Comparison of ENCODE assay signal across 14 cellular contexts in genomic region chr1:235313262-235313661, GRCh38. TPM values are rescaled to one million over a fixed set of nuclear protein-coding genes. Genes with fewer than 3 reads are reported as not detected.
DNase-seq lines count a peak whose midpoint lies in the region; ATAC-seq and TF ChIP-seq lines count a peak whose summit lies in the region.
"Had no signal": no experiment of that assay in that cellular context is flagged by ENCODE, and none has a peak within 500 bp of the region (broad histone marks: within the 10 kb centered on the region; RNA-seq: fewer than 3 reads in every experiment).

No MANE protein-coding gene starts in this region.

- H4K91ac ChIP-seq in trophoblast cell (ENCODE audit: low read depth, low read length) = no peak overlapping the region

- H3K4me1 Mint-ChIP-seq in activated CD4-positive, alpha-beta memory T cell treated with anti-CD3 and anti-CD28 coated beads for 36 hours (ENCODE audit: low read depth) = peaks cover 56% of the 10 kb centered on the region
- peaks cover 54% of the 10 kb centered on the region for H3K4me1 Mint-ChIP-seq in activated CD4-positive, alpha-beta memory T cell treated with anti-CD3 and anti-CD28 coated beads, Interleukin-2, amount 10 ng/mL, durations not matched to agents 7 days and 5 days
- H3K4me1 Mint-ChIP-seq in T-helper 17 cell (peaks cover 44% of the 10 kb centered on the region), endothelial cell (ENCODE audit: unreplicated experiment) (no peaks in the 10 kb centered on the region)

- TF ChIP-seq CTCF in endothelial cell (IDR thresholded peaks at IDR 0.05; ENCODE audit: unreplicated experiment) = no peak

- no peak overlapping the region for H2AK5ac ChIP-seq in trophoblast cell (ENCODE audit: low read length)

- H3K4me1 ChIP-seq in trophoblast cell (ENCODE audit: control insufficient read depth in 1 of 2, insufficient read depth in 2 of 2, low read length in 2 of 2) = no peaks in the 10 kb centered on the region
- H3K4me1 ChIP-seq in HAP-1 = peaks cover 12% of the 10 kb centered on the region

- H3K36me3 Mint-ChIP-seq in activated CD4-positive, alpha-beta memory T cell treated with anti-CD3 and anti-CD28 coated beads for 36 hours = peaks cover 5% of the 10 kb centered on the region
- peaks cover 28% of the 10 kb centered on the region for H3K36me3 Mint-ChIP-seq in activated CD4-positive, alpha-beta memory T cell treated with anti-CD3 and anti-CD28 coated beads, Interleukin-2, amount 10 ng/mL, durations not matched to agents 7 days and 5 days (ENCODE audit: low read depth)
- H3K36me3 Mint-ChIP-seq in T-helper 17 cell (ENCODE audit: low read depth) = no peaks in the 10 kb centered on the region
- no peaks in the 10 kb centered on the region for H3K36me3 Mint-ChIP-seq in endothelial cell (ENCODE audit: low read depth, unreplicated experiment)

- H3K79me2 ChIP-seq in trophoblast cell (ENCODE audit: control insufficient read depth, insufficient read depth, low read length, poor library complexity) = peaks cover 14% of the 10 kb centered on the region

- H3K9me3 ChIP-seq in T-helper 17 cell (ENCODE audit: control insufficient read depth, low read length, poor library complexity, severe bottlenecking) (no peaks in the 10 kb centered on the region), trophoblast cell (ENCODE audit: insufficient read depth, low read depth, low read length) (no peaks in the 10 kb centered on the region), HAP-1 (no peaks in the 10 kb centered on the region)
- H3K9me3 ChIP-seq: lower lobe of right lung, ovary, spleen, transverse colon had no signal

- H3K27me3 ChIP-seq in trophoblast cell (ENCODE audit: insufficient read depth, low read length) = no peaks in the 10 kb centered on the region
- H3K27me3 ChIP-seq in HAP-1 (ENCODE audit: low read depth) = no peaks in the 10 kb centered on the region
- H3K27me3 ChIP-seq: ovary, spleen, transverse colon had no signal

- H3K4me3 ChIP-seq in trophoblast cell (ENCODE audit: low read depth, low read length) (no peak overlapping the region), HAP-1 (no peak overlapping the region)
- H3K4me3 ChIP-seq: lower lobe of right lung, ovary, spleen, transverse colon had no signal

- H4K8ac ChIP-seq in trophoblast cell (ENCODE audit: low read depth, low read length) = no peak overlapping the region

- no peaks in the 10 kb centered on the region for H3K27me3 Mint-ChIP-seq in activated CD4-positive, alpha-beta memory T cell treated with anti-CD3 and anti-CD28 coated beads for 36 hours
- H3K27me3 Mint-ChIP-seq in activated CD4-positive, alpha-beta memory T cell treated with anti-CD3 and anti-CD28 coated beads, Interleukin-2, amount 10 ng/mL, durations not matched to agents 7 days and 5 days = no peaks in the 10 kb centered on the region
- H3K27me3 Mint-ChIP-seq in T-helper 17 cell (no peaks in the 10 kb centered on the region), endothelial cell (ENCODE audit: unreplicated experiment) (no peaks in the 10 kb centered on the region)

- no peak overlapping the region for H2BK5ac ChIP-seq in trophoblast cell (ENCODE audit: low read depth, low read length, poor library complexity)

- POLR2A ChIA-PET in activated CD4-positive, alpha-beta memory T cell treated with anti-CD3 and anti-CD28 coated beads for 36 hours (lab: Charles Lee) = interaction anchor here (1.5 to 1.6 kb wide), 2 partner anchors 13 kb away, joined by 4 read pairs; no protein-coding TSS in a partner anchor
- POLR2A ChIA-PET in activated CD4-positive, alpha-beta memory T cell treated with anti-CD3 and anti-CD28 coated beads, Interleukin-2, amount 10 ng/mL, durations not matched to agents 7 days and 5 days (lab: Charles Lee) = interaction anchor here (0.8 to 2.6 kb wide), 7 partner anchors 8 to 73 kb away, joined by 3 to 12 read pairs (median 3); partner anchors contain the start of genes ARID4B and GGPS1

- no peak overlapping the region for H3K18ac ChIP-seq in trophoblast cell (ENCODE audit: low read length)

- H3K23ac ChIP-seq in trophoblast cell (ENCODE audit: low read length) = no peak overlapping the region

- intact Hi-C loops in activated CD4-positive, alpha-beta memory T cell treated with anti-CD3 and anti-CD28 coated beads for 36 hours (cut with micrococcal nuclease) = loop anchor here (2.0 to 5.0 kb wide), 3 partner anchors 14 to 41 kb away; partner anchors contain the start of genes ARID4B and GGPS1

- peaks cover 0 to 8% of the 10 kb centered on the region in 2 experiments for H3K36me3 ChIP-seq in trophoblast cell (ENCODE audit: control insufficient read depth in 1 of 2, insufficient read depth in 2 of 2, low read length in 2 of 2)
- H3K36me3 ChIP-seq in HAP-1 (replicated peaks) = peaks cover 8% of the 10 kb centered on the region
- H3K36me3 ChIP-seq: lower lobe of right lung, ovary, transverse colon had no signal

- no peak overlapping the region for H4K12ac ChIP-seq in trophoblast cell (ENCODE audit: low read depth, low read length)

- no peak overlapping the region for H3K4me2 ChIP-seq in trophoblast cell (ENCODE audit: low read length)

- H3K27ac ChIP-seq in trophoblast cell (ENCODE audit: low read depth, low read length) = no peak overlapping the region
- H3K27ac ChIP-seq: lower lobe of right lung, ovary, spleen, transverse colon had no signal

- WGBS in trophoblast cell (ENCODE audit: extremely low coverage, insufficient coverage, insufficient read length) = no CpG with 5 or more reads among the region's 6 CpGs

- no peak overlapping the region for H2AFZ ChIP-seq in trophoblast cell (ENCODE audit: insufficient read depth, low read length, poor library complexity)

- peak overlapping the region; percentile 95 for H3K4ac ChIP-seq in trophoblast cell (ENCODE audit: low read depth, low read length)

- ATAC-seq in T-helper 17 cell (peak; percentile 60), left lobe of liver (no peak), GM19351 (IDR thresholded peaks at IDR 0.05; ENCODE audit: unreplicated experiment) (no peak)
- ATAC-seq: lower lobe of right lung had no signal

- H2BK12ac ChIP-seq in trophoblast cell (ENCODE audit: low read length) = no peak overlapping the region

- H3K14ac ChIP-seq in trophoblast cell (ENCODE audit: low read length) = no peak overlapping the region

- H3K79me1 ChIP-seq in trophoblast cell (ENCODE audit: low read length) = no peaks in the 10 kb centered on the region

- H3K9me3 Mint-ChIP-seq in activated CD4-positive, alpha-beta memory T cell treated with anti-CD3 and anti-CD28 coated beads for 36 hours = no peaks in the 10 kb centered on the region
- H3K9me3 Mint-ChIP-seq in activated CD4-positive, alpha-beta memory T cell treated with anti-CD3 and anti-CD28 coated beads, Interleukin-2, amount 10 ng/mL, durations not matched to agents 7 days and 5 days = no peaks in the 10 kb centered on the region
- H3K9me3 Mint-ChIP-seq in endothelial cell (ENCODE audit: unreplicated experiment) = no peaks in the 10 kb centered on the region

- H2BK120ac ChIP-seq in trophoblast cell (ENCODE audit: insufficient read depth, low read length, poor library complexity) = no peak overlapping the region

- H3K27ac Mint-ChIP-seq in activated CD4-positive, alpha-beta memory T cell treated with anti-CD3 and anti-CD28 coated beads for 36 hours = peak overlapping the region; percentile 67
- H3K27ac Mint-ChIP-seq in activated CD4-positive, alpha-beta memory T cell treated with anti-CD3 and anti-CD28 coated beads, Interleukin-2, amount 10 ng/mL, durations not matched to agents 7 days and 5 days = no peak overlapping the region
- H3K27ac Mint-ChIP-seq in T-helper 17 cell (peak overlapping the region; percentile 80), endothelial cell (ENCODE audit: unreplicated experiment) (peak overlapping the region; percentile 26)

- in situ Hi-C loops in HAP-1 (cut with MboI; ENCODE audit: low sequenced_read_pairs) = no loop called here

- CTCF ChIA-PET in activated CD4-positive, alpha-beta memory T cell treated with anti-CD3 and anti-CD28 coated beads for 36 hours (lab: Charles Lee) = interaction anchor here (1.3 to 1.5 kb wide), 2 partner anchors 15 to 56 kb away, joined by 3 to 6 read pairs; no protein-coding TSS in a partner anchor
- CTCF ChIA-PET in activated CD4-positive, alpha-beta memory T cell treated with anti-CD3 and anti-CD28 coated beads, Interleukin-2, amount 10 ng/mL, durations not matched to agents 7 days and 5 days (lab: Charles Lee) = interaction anchor here (0.6 to 2.9 kb wide), 6 partner anchors 11 to 183 kb away, joined by 3 to 9 read pairs (median 4); no protein-coding TSS in a partner anchor

- H3K4me3 Mint-ChIP-seq in activated CD4-positive, alpha-beta memory T cell treated with anti-CD3 and anti-CD28 coated beads for 36 hours = peak overlapping the region; percentile 18
- no peak overlapping the region for H3K4me3 Mint-ChIP-seq in activated CD4-positive, alpha-beta memory T cell treated with anti-CD3 and anti-CD28 coated beads, Interleukin-2, amount 10 ng/mL, durations not matched to agents 7 days and 5 days
- H3K4me3 Mint-ChIP-seq in T-helper 17 cell (peak overlapping the region; percentile 76), endothelial cell (ENCODE audit: unreplicated experiment) (no peak overlapping the region)

- no peak overlapping the region for H3K9ac ChIP-seq in trophoblast cell (ENCODE audit: low read length)

- DNase-seq in activated CD4-positive, alpha-beta memory T cell treated with anti-CD3 and anti-CD28 coated beads for 36 hours = no peak
- DNase-seq in activated CD4-positive, alpha-beta memory T cell treated with anti-CD3 and anti-CD28 coated beads, Interleukin-2, amount 10 ng/mL, durations not matched to agents 7 days and 5 days = no peak
- DNase-seq in T-helper 17 cell (no peak), endothelial cell (ENCODE audit: low spot score) (no peak), trophoblast cell (no peak), left lobe of liver (ENCODE audit: low spot score) (no peak), HAP-1 (ENCODE audit: low spot score in 2 of 2) (no peak)
- DNase-seq: cerebellar nuclear complex, lower lobe of right lung, NCI-H226, ovary, spleen, transverse colon had no signal

RNA-seq across cellular contexts. Expression of gene ARID4B, which starts 14.7 kb away (rescaled TPM):
- 10 to 100 TPM; 41.3 to 44.8 TPM for total RNA-seq in activated CD4-positive, alpha-beta memory T cell treated with anti-CD3 and anti-CD28 coated beads for 36 hours
- total RNA-seq in activated CD4-positive, alpha-beta memory T cell treated with anti-CD3 and anti-CD28 coated beads, Interleukin-2, amount 10 ng/mL, durations not matched to agents 7 days and 5 days = 10 to 100 TPM; 54.1 to 56.1 TPM
- total RNA-seq in T-helper 17 cell (100 to 1,000 TPM; 163 to 182 TPM), endothelial cell (ENCODE audit: unreplicated experiment) (48.2 TPM), left lobe of liver (10.9 TPM)
- polyA plus RNA-seq in trophoblast cell (2013) = 24.9 and 25.2 TPM in 2 replicates

RNA-seq across cellular contexts. Expression of gene GGPS1, which starts 15.1 kb away (rescaled TPM):
- total RNA-seq in activated CD4-positive, alpha-beta memory T cell treated with anti-CD3 and anti-CD28 coated beads for 36 hours = 10 to 100 TPM; 36.1 to 37.5 TPM
- total RNA-seq in activated CD4-positive, alpha-beta memory T cell treated with anti-CD3 and anti-CD28 coated beads, Interleukin-2, amount 10 ng/mL, durations not matched to agents 7 days and 5 days = 10 to 100 TPM; 28.2 to 34.3 TPM
- total RNA-seq in T-helper 17 cell (10 to 100 TPM; 28.0 to 28.2 TPM), endothelial cell (ENCODE audit: unreplicated experiment) (40.4 TPM), left lobe of liver (8.6 TPM)
- 52.1 and 52.6 TPM in 2 replicates for polyA plus RNA-seq in trophoblast cell (2013)

RNA-seq across cellular contexts. Expression of gene TBCE, which starts 54.0 kb away (rescaled TPM):
- total RNA-seq in activated CD4-positive, alpha-beta memory T cell treated with anti-CD3 and anti-CD28 coated beads for 36 hours = 10 to 100 TPM; 22.7 to 26.3 TPM
- 10 to 100 TPM; 22.3 to 25.0 TPM for total RNA-seq in activated CD4-positive, alpha-beta memory T cell treated with anti-CD3 and anti-CD28 coated beads, Interleukin-2, amount 10 ng/mL, durations not matched to agents 7 days and 5 days
- total RNA-seq in T-helper 17 cell (10 to 100 TPM; 14.6 to 18.3 TPM), endothelial cell (ENCODE audit: unreplicated experiment) (24.7 TPM), left lobe of liver (13.6 TPM)
- 26.9 and 28.1 TPM in 2 replicates for polyA plus RNA-seq in trophoblast cell (2013)

Comparison
In these comparisons a context has a peak if more than half of its experiments do, and no peak if none do; other contexts are left out.
1. H3K4me3 Mint-ChIP-seq: peak in activated CD4-positive, alpha-beta memory T cell treated with anti-CD3 and anti-CD28 coated beads for 36 hours (single experiment) and T-helper 17 cell (single experiment); none in activated CD4-positive, alpha-beta memory T cell treated with anti-CD3 and anti-CD28 coated beads, Interleukin-2, amount 10 ng/mL, durations not matched to agents 7 days and 5 days (single experiment) and endothelial cell (single experiment).